Comparison of ENCODE assay signal across 20 cellular contexts in the genomic region with DNA sequence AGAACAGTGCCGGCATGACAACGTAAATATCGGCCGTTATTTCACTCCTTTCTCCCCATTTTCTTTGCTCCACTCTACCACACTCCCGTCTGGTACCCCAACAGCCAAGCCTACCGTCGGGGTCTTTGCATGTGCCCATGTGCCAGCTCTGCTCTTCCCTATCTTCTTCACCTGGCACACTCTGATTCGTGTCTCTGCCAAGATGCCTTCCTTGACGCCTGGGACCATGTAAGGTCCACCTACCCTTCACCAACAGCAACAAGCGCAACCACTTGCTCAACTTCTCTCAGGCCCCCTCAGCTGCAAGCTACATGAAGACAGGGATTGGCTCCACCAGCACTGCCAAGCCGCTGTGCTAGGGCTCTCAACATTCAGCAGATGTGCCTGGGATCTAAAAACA. TPM values are rescaled to one million over a fixed set of nuclear protein-coding genes. Genes with fewer than 3 reads are reported as not detected.
DNase-seq lines count a peak whose midpoint lies in the region; ATAC-seq, FAIRE-seq and TF ChIP-seq lines count a peak whose summit lies in the region.
"Had no signal": no experiment of that assay in that cellular context is flagged by ENCODE, and none has a peak within 500 bp of the region (broad histone marks: within the 10 kb centered on the region; RNA-seq: fewer than 3 reads in every experiment).

No MANE protein-coding gene starts in this region.

- peak overlapping the region; percentile 91; the same call in 1 of the 2 replicates for H2AK5ac ChIP-seq in H1 (ENCODE audit: low read depth, low read length)

- H3K27me3 ChIP-seq in SK-N-SH (ENCODE audit: insufficient read depth): no peaks in the 10 kb centered on the region
- H3K27me3 ChIP-seq in RWPE2 (ENCODE audit: insufficient read depth, poor library complexity, severe bottlenecking): no peaks in the 10 kb centered on the region
- no peaks in the 10 kb centered on the region for H3K27me3 ChIP-seq in H1 (replicated peaks in 1 of 4; ENCODE audit: control insufficient read depth in 3 of 4, extremely low read depth in 1 of 4, insufficient read depth in 3 of 4, low read length in 3 of 4)
- H3K27me3 ChIP-seq in skeletal muscle satellite cell (ENCODE audit: control insufficient read depth, insufficient read depth, low read length): no peaks in the 10 kb centered on the region
- H3K27me3 ChIP-seq in psoas muscle (ENCODE audit: insufficient read depth in 3 of 3, low read length in 2 of 3): no peaks in the 10 kb centered on the region
- H3K27me3 ChIP-seq: gastroesophageal sphincter, MG63, tibial artery had no signal

- H3K18ac ChIP-seq in H1 (ENCODE audit: extremely low read depth, low read length): no peak overlapping the region

- H2BK5ac ChIP-seq in H1 (ENCODE audit: low read depth, low read length): no peak overlapping the region; the same call in 1 of the 2 replicates

- no peak overlapping the region for H2BK12ac ChIP-seq in H1 (ENCODE audit: low read depth, low read length)

- BruUV-seq in OCI-LY7 (replicated peaks; lab: Mats Ljungman, UMichigan): no TSS peak

- no peak for TF ChIP-seq POLR2A in H1 (IDR thresholded peaks at IDR 0.05; ENCODE audit: control extremely low read depth in 1 of 2, low read depth in 2 of 2, low read length in 2 of 2)

- TF ChIP-seq RAD21 in SK-N-SH (IDR thresholded peaks at IDR 0.05; ENCODE audit: low read length): no peak
- TF ChIP-seq RAD21 in H1 (IDR thresholded peaks at IDR 0.05 in 1 of 2, conservative IDR thresholded peaks at IDR 0.05 in 1 of 2; ENCODE audit: low read depth in 2 of 2, low read length in 2 of 2): no peak

- H2BK120ac ChIP-seq in H1 (replicated peaks; ENCODE audit: low read depth, low read length): no peak overlapping the region

- CTCF ChIA-PET in SK-N-SH (lab: Yijun Ruan, JAX) (interaction anchor here (0.6 to 4.5 kb wide), 4 partner anchors 13 to 402 kb away, joined by 3 to 39 read pairs (median 3); no protein-coding TSS in a partner anchor), H1 (lab: Charles Lee; ENCODE audit: partially characterized antibody) (interaction anchor here (1.0 to 6.4 kb wide), 4 partner anchors 11 to 192 kb away, joined by 3 to 99 read pairs (median 5); partner anchors contain the start of gene ZFP62), OCI-LY7 (lab: Charles Lee; ENCODE audit: unreplicated experiment) (no interaction called here)

- intact Hi-C loops in OCI-LY7 (cut with micrococcal nuclease; ENCODE audit: unreplicated experiment): no loop called here
- intact Hi-C loops in psoas muscle (cut with DNase I): loop anchor here in 1 of 2 donors (5.0 kb wide), 1 partner anchor 59 kb away; no protein-coding TSS in a partner anchor

- H4K8ac ChIP-seq in H1 (ENCODE audit: extremely low read depth, insufficient read depth, low read length): no peak overlapping the region

- H3K79me2 ChIP-seq in SK-N-SH (ENCODE audit: insufficient read depth) (peaks cover 93% of the 10 kb centered on the region), H1 (ENCODE audit: control insufficient read depth in 1 of 2, insufficient read depth in 2 of 2, low read length in 2 of 2) (peaks cover 29 to 88% of the 10 kb centered on the region in 2 experiments), OCI-LY7 (ENCODE audit: insufficient read depth, low read depth, low read length) (peaks cover 90% of the 10 kb centered on the region)

- H4K5ac ChIP-seq in H1 (ENCODE audit: insufficient read length, low read depth, low read length): no peak overlapping the region

- H4K91ac ChIP-seq in H1 (replicated peaks; ENCODE audit: insufficient read length, low read length): no peak overlapping the region

- FAIRE-seq in H1 (lab: Jason Lieb, UNC): no peak
- FAIRE-seq: RCC 7860 had no signal

- no peak overlapping the region for H2BK20ac ChIP-seq in H1 (ENCODE audit: low read length)

- H3K9me3 ChIP-seq in SK-N-SH (no peaks in the 10 kb centered on the region), RWPE2 (ENCODE audit: severe bottlenecking) (no peaks in the 10 kb centered on the region), H1 (ENCODE audit: insufficient read depth in 2 of 2, low read depth in 1 of 2, low read length in 1 of 2) (no peaks in the 10 kb centered on the region), skeletal muscle satellite cell (replicated peaks; ENCODE audit: low read length) (no peaks in the 10 kb centered on the region), OCI-LY7 (ENCODE audit: low read length) (no peaks in the 10 kb centered on the region), psoas muscle (no peaks in the 10 kb centered on the region)
- H3K9me3 ChIP-seq: gastroesophageal sphincter, MG63, prostate gland, tibial artery had no signal

- H3K4me2 ChIP-seq in SK-N-SH (peak overlapping the region; percentile 16; the same call in 1 of the 2 replicates), H1 (ENCODE audit: insufficient read depth in 1 of 2, low read depth in 2 of 2, low read length in 2 of 2) (no peak overlapping the region), skeletal muscle satellite cell (ENCODE audit: low read length) (peak overlapping the region; percentile 91), OCI-LY7 (ENCODE audit: low read length) (no peak overlapping the region)

- 0 out of 2 replicates have a peak overlapping the region, but pooled peaks have one; percentile 29 for H2BK15ac ChIP-seq in H1 (ENCODE audit: low read length)

- no peak for TF ChIP-seq CTCF in SK-N-SH (IDR thresholded peaks at IDR 0.05)
- no peak for TF ChIP-seq CTCF in RWPE2 (IDR thresholded peaks at IDR 0.05; ENCODE audit: poor library complexity, severe bottlenecking)
- TF ChIP-seq CTCF in H1 (IDR thresholded peaks at IDR 0.05; ENCODE audit: control extremely low read depth in 1 of 3, insufficient read depth in 1 of 3, low read depth in 1 of 3, low read length in 3 of 3): no peak
- TF ChIP-seq CTCF in OCI-LY7 (conservative IDR thresholded peaks at IDR 0.05; ENCODE audit: low read length): no peak
- no peak for TF ChIP-seq CTCF in psoas muscle (IDR thresholded peaks at IDR 0.05)

- H3K79me1 ChIP-seq in H1 (ENCODE audit: low read depth, low read length): peaks cover 34% of the 10 kb centered on the region

- H3K4me3 ChIP-seq in SK-N-SH (ENCODE audit: low read depth in 2 of 2, low read length in 1 of 2): no peak overlapping the region
- no peak overlapping the region for H3K4me3 ChIP-seq in RWPE2 (ENCODE audit: severe bottlenecking)
- no peak overlapping the region for H3K4me3 ChIP-seq in H1 (ENCODE audit: extremely low read depth in 1 of 4, insufficient read depth in 2 of 4, low read depth in 3 of 4, low read length in 4 of 4)
- no peak overlapping the region for H3K4me3 ChIP-seq in skeletal muscle satellite cell (ENCODE audit: low read length)
- H3K4me3 ChIP-seq in OCI-LY7 (ENCODE audit: low read depth, low read length, poor library complexity, severe bottlenecking): no peak overlapping the region
- H3K4me3 ChIP-seq in psoas muscle: no peak overlapping the region
- H3K4me3 ChIP-seq: gastroesophageal sphincter, MG63, prostate gland, tibial artery had no signal

- H3K4ac ChIP-seq in H1 (replicated peaks; ENCODE audit: insufficient read length, low read depth, low read length): no peak overlapping the region

- ATAC-seq in SK-N-SH treated with all-trans-retinoic acid at 6 μM for 48 hours: no peak
- ATAC-seq in RWPE2 (ENCODE audit: low read depth): no peak
- no peak for ATAC-seq in psoas muscle
- ATAC-seq: gastroesophageal sphincter had no signal

- no peak overlapping the region for H3K14ac ChIP-seq in H1 (ENCODE audit: insufficient read length)

- H3K9me2 ChIP-seq in SK-N-SH: no peaks in the 10 kb centered on the region
- no peaks in the 10 kb centered on the region for H3K9me2 ChIP-seq in OCI-LY7 (ENCODE audit: insufficient read depth, low read length)

- no peak for DNase-seq in SK-N-SH
- DNase-seq in RWPE2 (ENCODE audit: low spot score): peak; percentile 32
- peak in 1 of 2 experiments; percentile 27 for DNase-seq in H1 (ENCODE audit: low read depth in 1 of 2, low spot score in 2 of 2)
- DNase-seq in OCI-LY7 (ENCODE audit: low spot score): no peak
- DNase-seq in germinal center (ENCODE audit: low spot score): no peak
- DNase-seq in psoas muscle: no peak
- DNase-seq: activated CD4-positive, CD25-positive, alpha-beta regulatory T cell treated with anti-CD3 and anti-CD28 coated beads, Interleukin-2, amount 50 U/mL, for 72 hours; effector CD4-positive, alpha-beta T cell; GF-D8; MG63; NCI-H2081; NCI-H69 had no signal

- H3K56ac ChIP-seq in H1 (replicated peaks; ENCODE audit: insufficient read length, low read depth, low read length): no peak overlapping the region

- no peak overlapping the region for H3K23ac ChIP-seq in H1 (ENCODE audit: insufficient read length)

- H3K23me2 ChIP-seq in H1 (ENCODE audit: low read depth, low read length): no peaks in the 10 kb centered on the region; the same call in 1 of the 2 replicates

- WGBS in SK-N-SH (ENCODE audit: low lambda C conversion rate): 97% methylated on average over 11 of the region's 11 CpGs
- 87% methylated on average over 11 of the region's 11 CpGs; no CpG with 5 or more reads in 1 of the 2 experiments for WGBS in H1 (ENCODE audit: extremely low coverage in 1 of 2, insufficient coverage in 1 of 2, insufficient read length in 1 of 2, insufficient replicate concordance in 2 of 2, low coverage in 1 of 2, low lambda C conversion rate in 2 of 2, missing lambda C conversion rate in 1 of 2), 2 experiments
- WGBS in psoas muscle, 3 donors: 68 to 84% (median 71%) methylated on average over 11 of the region's 11 CpGs

- H3K4me1 ChIP-seq in SK-N-SH (ENCODE audit: control insufficient read depth in 1 of 2, insufficient read depth in 2 of 2, low read depth in 1 of 2, low read length in 1 of 2): peaks cover 22 to 27% of the 10 kb centered on the region in 2 experiments; a peak in 3 of 4 replicates
- peaks cover 42% of the 10 kb centered on the region for H3K4me1 ChIP-seq in RWPE2 (ENCODE audit: insufficient read depth, poor library complexity, severe bottlenecking)
- H3K4me1 ChIP-seq in H1 (replicated peaks in 1 of 4; ENCODE audit: control insufficient read depth in 3 of 4, insufficient read depth in 4 of 4, low read length in 3 of 4): peaks cover 4 to 10% (median 7%) of the 10 kb centered on the region in 4 experiments
- peaks cover 51% of the 10 kb centered on the region for H3K4me1 ChIP-seq in skeletal muscle satellite cell (ENCODE audit: control insufficient read depth, insufficient read depth, low read length)
- peaks cover 49% of the 10 kb centered on the region for H3K4me1 ChIP-seq in OCI-LY7 (ENCODE audit: insufficient read depth, low read length, poor library complexity, severe bottlenecking)
- peaks cover 66% of the 10 kb centered on the region for H3K4me1 ChIP-seq in psoas muscle

- no peak overlapping the region for H3K9ac ChIP-seq in SK-N-SH
- H3K9ac ChIP-seq in H1 (replicated peaks in 1 of 4; ENCODE audit: extremely low read depth in 1 of 4, low read depth in 3 of 4, low read length in 3 of 4): no peak overlapping the region
- no peak overlapping the region for H3K9ac ChIP-seq in skeletal muscle satellite cell (ENCODE audit: low read depth, low read length)

- POLR2A ChIA-PET in SK-N-SH (lab: Yijun Ruan, JAX) (no interaction called here), H1 (lab: Charles Lee; ENCODE audit: partially characterized antibody) (interaction anchor here (1.0 kb wide), 1 partner anchor 39 kb away, joined by 3 read pairs; no protein-coding TSS in a partner anchor), OCI-LY7 (lab: Charles Lee) (no interaction called here)

- H3K36me3 ChIP-seq in SK-N-SH (replicated peaks in 1 of 2; ENCODE audit: control insufficient read depth in 1 of 2, insufficient read depth in 2 of 2, low read length in 1 of 2): peaks cover 19 to 26% of the 10 kb centered on the region in 2 experiments
- peaks cover 71% of the 10 kb centered on the region for H3K36me3 ChIP-seq in RWPE2 (ENCODE audit: low read depth)
- H3K36me3 ChIP-seq in H1 (ENCODE audit: control insufficient read depth in 2 of 4, insufficient read depth in 4 of 4, low read length in 3 of 4): peaks cover 0 to 7% (median 0%) of the 10 kb centered on the region in 4 experiments; a peak in 3 of 8 replicates
- peaks cover 39% of the 10 kb centered on the region for H3K36me3 ChIP-seq in skeletal muscle satellite cell (ENCODE audit: insufficient read depth, low read length)
- peaks cover 79% of the 10 kb centered on the region for H3K36me3 ChIP-seq in OCI-LY7 (ENCODE audit: insufficient read depth, low read length)
- peaks cover 0 to 20% of the 10 kb centered on the region in 2 donors for H3K36me3 ChIP-seq in psoas muscle (ENCODE audit: insufficient read depth in 1 of 2, low read depth in 1 of 2)
- H3K36me3 ChIP-seq: prostate gland had no signal

- TF ChIP-seq EP300 in SK-N-SH (IDR thresholded peaks at IDR 0.05; ENCODE audit: borderline replicate concordance in 1 of 2, low read depth in 1 of 2, low read length in 1 of 2) (no peak), H1 (IDR thresholded peaks at IDR 0.05; ENCODE audit: borderline replicate concordance in 1 of 2, low read depth in 2 of 2, low read length in 2 of 2) (no peak)

- H3K27ac ChIP-seq in SK-N-SH (ENCODE audit: low read depth in 2 of 2, low read length in 1 of 2): no peak overlapping the region
- H3K27ac ChIP-seq in RWPE2 (ENCODE audit: poor library complexity, severe bottlenecking): no peak overlapping the region
- no peak overlapping the region for H3K27ac ChIP-seq in H1 (ENCODE audit: low read depth, low read length)
- no peak overlapping the region for H3K27ac ChIP-seq in OCI-LY7 (ENCODE audit: low read depth, low read length, poor library complexity, severe bottlenecking)
- H3K27ac ChIP-seq in psoas muscle: no peak overlapping the region
- H3K27ac ChIP-seq: 22Rv1, prostate gland had no signal

- H3F3A ChIP-seq in SK-N-SH (replicated peaks; ENCODE audit: insufficient read depth): no peaks in the 10 kb centered on the region

- peaks cover 86% of the 10 kb centered on the region for H4K20me1 ChIP-seq in SK-N-SH (ENCODE audit: insufficient read depth)
- peaks cover 23 to 43% of the 10 kb centered on the region in 2 experiments for H4K20me1 ChIP-seq in H1 (replicated peaks in 1 of 2; ENCODE audit: control insufficient read depth in 1 of 2, insufficient read depth in 2 of 2, low read length in 2 of 2)
- peaks cover 56% of the 10 kb centered on the region for H4K20me1 ChIP-seq in OCI-LY7 (ENCODE audit: insufficient read depth, low read length)

- H2AFZ ChIP-seq in SK-N-SH (ENCODE audit: low read depth): no peak overlapping the region
- no peak overlapping the region for H2AFZ ChIP-seq in H1 (ENCODE audit: low read length)
- H2AFZ ChIP-seq in OCI-LY7 (ENCODE audit: low read length): no peak overlapping the region

RNA-seq across cellular contexts. Expression of gene MGAT1, which starts 4.4 kb away (rescaled TPM):
- 47.3 and 55.8 TPM in 2 replicates for polyA plus RNA-seq in SK-N-SH (2012; rRNA removed)
- 27.7 and 43.1 TPM in 2 replicates for polyA plus RNA-seq in SK-N-SH (2012; cell fraction: cytosol; rRNA removed)
- 56.3 and 60.6 TPM in 2 replicates for polyA plus RNA-seq in SK-N-SH (2012; cell fraction: nucleus; rRNA removed)
- 77.0 and 83.8 TPM in 2 replicates for total RNA-seq in H1 (2021; fragmentation: NEBNext Ultra II Directional; extraction: Animal tissue kit (Norgen Biotek cat#: 25700))
- polyA plus RNA-seq in H1 (2011; rRNA removed): 66.8 and 96.1 TPM in 2 replicates
- polyA plus RNA-seq in H1 (2011; cell fraction: cytosol; rRNA removed): 68.3 TPM
- polyA plus RNA-seq in H1 (2011; cell fraction: nucleus; rRNA removed): 76.0 TPM
- polyA plus RNA-seq in H1 (2012, experiment 1 of 2): 63.6 to 73.4 TPM (median 72.7 TPM) in 4 replicates
- 82.2 TPM for polyA plus RNA-seq in H1 (2012, experiment 2 of 2)
- polyA plus RNA-seq in H1 (2013, experiment 1 of 2): 63.4 TPM
- 63.9 TPM for polyA plus RNA-seq in H1 (2013, experiment 2 of 2)
- 41.2 and 48.6 TPM in 2 replicates for polyA minus RNA-seq in H1 (2011; rRNA and poly(A)+ RNA removed)
- polyA minus RNA-seq in H1 (2011; cell fraction: cytosol; rRNA and poly(A)+ RNA removed): 56.2 TPM
- polyA minus RNA-seq in H1 (2011; cell fraction: nucleus; rRNA and poly(A)+ RNA removed): 38.8 TPM
- 103 and 123 TPM in 2 replicates for total RNA-seq in skeletal muscle satellite cell (2012; rRNA removed)
- total RNA-seq in OCI-LY7 (2014; rRNA removed; shearing (Covaris generic)): 65.2 and 75.4 TPM in 2 replicates
- 95.2 and 103 TPM in 2 replicates for total RNA-seq in OCI-LY7 (2022)
- total RNA-seq in psoas muscle: 10 to 100 TPM; 53.6 to 92.3 (median 70.0) TPM
- 100 to 1,000 TPM in 1 of 3 donors, 10 to 100 TPM in 2; 68.1 to 134 (median 77.8) TPM for polyA plus RNA-seq in psoas muscle

RNA-seq across cellular contexts. Expression of gene OR2Y1, which starts 58.3 kb away (rescaled TPM):
- polyA plus RNA-seq in SK-N-SH (2012; rRNA removed): not detected in 2 replicates
- polyA plus RNA-seq in SK-N-SH (2012; cell fraction: cytosol; rRNA removed): not detected in 2 replicates
- not detected in 2 replicates for polyA plus RNA-seq in SK-N-SH (2012; cell fraction: nucleus; rRNA removed)
- not detected in 2 replicates for total RNA-seq in H1 (2021; fragmentation: NEBNext Ultra II Directional; extraction: Animal tissue kit (Norgen Biotek cat#: 25700))
- polyA plus RNA-seq in H1 (2011; rRNA removed): not detected in 2 replicates
- not detected for polyA plus RNA-seq in H1 (2011; cell fraction: cytosol; rRNA removed)
- not detected for polyA plus RNA-seq in H1 (2011; cell fraction: nucleus; rRNA removed)
- polyA plus RNA-seq in H1 (2012, experiment 1 of 2): not detected in 4 replicates
- not detected for polyA plus RNA-seq in H1 (2012, experiment 2 of 2)
- not detected for polyA plus RNA-seq in H1 (2013, experiment 1 of 2)
- not detected for polyA plus RNA-seq in H1 (2013, experiment 2 of 2)
- not detected in 2 replicates for polyA minus RNA-seq in H1 (2011; rRNA and poly(A)+ RNA removed)
- not detected for polyA minus RNA-seq in H1 (2011; cell fraction: cytosol; rRNA and poly(A)+ RNA removed)
- not detected for polyA minus RNA-seq in H1 (2011; cell fraction: nucleus; rRNA and poly(A)+ RNA removed)
- total RNA-seq in skeletal muscle satellite cell (2012; rRNA removed): not detected in 2 replicates
- total RNA-seq in OCI-LY7 (2014; rRNA removed; shearing (Covaris generic)): not detected in 2 replicates
- total RNA-seq in OCI-LY7 (2022): not detected in 2 replicates
- not detected for total RNA-seq in psoas muscle
- not detected for polyA plus RNA-seq in psoas muscle
- total RNA-seq: gastroesophageal sphincter, HT-29, prostate gland had no signal

Comparison
In these comparisons a context has a peak if more than half of its experiments do, and no peak if none do; other contexts are left out.
1. H3K4me2 ChIP-seq: peak in SK-N-SH (single experiment) and skeletal muscle satellite cell (single experiment); none in H1 (0 of 2) and OCI-LY7 (single experiment).